In genomic region chr14:77151918-77152588, GRCh38 we compare ENCODE assay signal across 9 cellular contexts. TPM values are rescaled to one million over a fixed set of nuclear protein-coding genes. Genes with fewer than 3 reads are reported as not detected.
DNase-seq lines count a peak whose midpoint lies in the region; ATAC-seq, FAIRE-seq and TF ChIP-seq lines count a peak whose summit lies in the region.
"Had no signal": no experiment of that assay in that cellular context is flagged by ENCODE, and none has a peak within 500 bp of the region (broad histone marks: within the 10 kb centered on the region; RNA-seq: fewer than 3 reads in every experiment).

No MANE protein-coding gene starts in this region.

- H3K23ac ChIP-seq in trophoblast cell (ENCODE audit: low read length) = no peak overlapping the region

- WGBS in A549 (ENCODE audit: missing lambda C conversion rate) = 0% methylated on average over 2 of the region's 2 CpGs
- WGBS in trophoblast cell (ENCODE audit: extremely low coverage, insufficient coverage, insufficient read length) = no CpG with 5 or more reads among the region's 2 CpGs

- H4K12ac ChIP-seq in trophoblast cell (ENCODE audit: low read depth, low read length) = no peak overlapping the region

- no peaks in the 10 kb centered on the region for H3K4me1 ChIP-seq in A549
- no peaks in the 10 kb centered on the region for H3K4me1 ChIP-seq in trophoblast cell (ENCODE audit: control insufficient read depth in 1 of 2, insufficient read depth in 2 of 2, low read length in 2 of 2)
- no peaks in the 10 kb centered on the region for H3K4me1 ChIP-seq in uterus

- POLR2A ChIA-PET in A549 (lab: Yijun Ruan, JAX) = interaction anchor here (1.0 to 2.1 kb wide), 2 partner anchors 164 to 169 kb away, joined by 3 to 5 read pairs; partner anchors contain the start of genes GSTZ1 and POMT2

- no peak overlapping the region for H2BK5ac ChIP-seq in trophoblast cell (ENCODE audit: low read depth, low read length, poor library complexity)

- H3K18ac ChIP-seq in trophoblast cell (ENCODE audit: low read length) = no peak overlapping the region

- no peaks in the 10 kb centered on the region for H3K79me1 ChIP-seq in trophoblast cell (ENCODE audit: low read length)

- CTCF ChIA-PET in A549 (lab: Yijun Ruan, JAX) = interaction anchor here (0.6 to 7.6 kb wide), 65 partner anchors 9 to 1446 kb away, joined by 3 to 116 read pairs (median 4); partner anchors contain the start of genes GSTZ1, POMT2, TMEM63C and ZDHHC22

- H3K4ac ChIP-seq in trophoblast cell (ENCODE audit: low read depth, low read length) = no peak overlapping the region

- H3K9me3 ChIP-seq in A549 (no peaks in the 10 kb centered on the region), trophoblast cell (ENCODE audit: insufficient read depth, low read depth, low read length) (no peaks in the 10 kb centered on the region), uterus (no peaks in the 10 kb centered on the region)

- H4K8ac ChIP-seq in trophoblast cell (ENCODE audit: low read depth, low read length) = no peak overlapping the region

- DNase-seq in A549 (ENCODE audit: low read depth in 1 of 2, low spot score in 1 of 2) = peak; percentile 42 to 83
- peak; percentile 77 for DNase-seq in GM13977 (ENCODE audit: low spot score)
- peak; percentile 84 for DNase-seq in NCI-H69 (lab: John Stamatoyannopoulos, UW)
- peak; percentile 85 for DNase-seq in cerebellum (ENCODE audit: low spot score)
- peak in 1 of 2 donors; percentile 49 for DNase-seq in trophoblast cell
- DNase-seq in uterus = no peak

- intact Hi-C loops in uterus (cut with DNase I; ENCODE audit: low total_unique reads) = no loop called here

- peak; percentile 84 to 91; a peak in 5 of 6 replicates for ATAC-seq in A549
- ATAC-seq in HG02852 (IDR thresholded peaks at IDR 0.05; ENCODE audit: unreplicated experiment) = no peak
- no peak for ATAC-seq in HG03196 (IDR thresholded peaks at IDR 0.05; ENCODE audit: unreplicated experiment)

- in situ Hi-C loops in GM13977 (cut with MboI; ENCODE audit: low pct_unique_long_range_greater_than_20kb, low sequenced_read_pairs, unreplicated experiment) = no loop called here

- peak overlapping the region; percentile 27 for H3K9ac ChIP-seq in trophoblast cell (ENCODE audit: low read length)

- no peak for TF ChIP-seq EP300 in A549 (IDR thresholded peaks at IDR 0.05)

- no peak overlapping the region for H4K91ac ChIP-seq in trophoblast cell (ENCODE audit: low read depth, low read length)

- peak; percentile 74 to 75 for TF ChIP-seq RAD21 in A549 (conservative IDR thresholded peaks at IDR 0.05 in 1 of 2, IDR thresholded peaks at IDR 0.05 in 1 of 2)

- no peaks in the 10 kb centered on the region for H3K36me3 ChIP-seq in trophoblast cell (ENCODE audit: control insufficient read depth in 1 of 2, insufficient read depth in 2 of 2, low read length in 2 of 2)
- H3K36me3 ChIP-seq in uterus = no peaks in the 10 kb centered on the region

- H3K27ac ChIP-seq in A549 (no peak overlapping the region), trophoblast cell (ENCODE audit: low read depth, low read length) (no peak overlapping the region), uterus (no peak overlapping the region)

- H3K4me3 ChIP-seq in A549 (no peak overlapping the region), trophoblast cell (ENCODE audit: low read depth, low read length) (no peak overlapping the region), uterus (no peak overlapping the region)
- H3K4me3 ChIP-seq: lung had no signal

- no peaks in the 10 kb centered on the region for H3K79me2 ChIP-seq in trophoblast cell (ENCODE audit: control insufficient read depth, insufficient read depth, low read length, poor library complexity)

- no peak overlapping the region for H2AFZ ChIP-seq in trophoblast cell (ENCODE audit: insufficient read depth, low read length, poor library complexity)

- H2AK5ac ChIP-seq in trophoblast cell (ENCODE audit: low read length) = no peak overlapping the region

- no peak overlapping the region for H3K14ac ChIP-seq in trophoblast cell (ENCODE audit: low read length)

- H2BK12ac ChIP-seq in trophoblast cell (ENCODE audit: low read length) = no peak overlapping the region

- TF ChIP-seq CTCF in A549 (IDR thresholded peaks at IDR 0.05) = peak; percentile 68
- TF ChIP-seq CTCF in GM13977 (IDR thresholded peaks at IDR 0.05; ENCODE audit: extremely low read depth, insufficient read depth, missing control alignments) = peak; percentile 15
- TF ChIP-seq CTCF in uterus (IDR thresholded peaks at IDR 0.05) = no peak

- FAIRE-seq in A549 (lab: Jason Lieb, UNC) = no peak

- no peak for TF ChIP-seq POLR2A in A549 (IDR thresholded peaks at IDR 0.05; ENCODE audit: low read length)
- TF ChIP-seq POLR2A in uterus (IDR thresholded peaks at IDR 0.05) = no peak

- H3K4me2 ChIP-seq in A549 (no peak overlapping the region), trophoblast cell (ENCODE audit: low read length) (no peak overlapping the region)

- no peak overlapping the region for H2BK120ac ChIP-seq in trophoblast cell (ENCODE audit: insufficient read depth, low read length, poor library complexity)

- H3K27me3 ChIP-seq in trophoblast cell (ENCODE audit: insufficient read depth, low read length) (no peaks in the 10 kb centered on the region), uterus (no peaks in the 10 kb centered on the region)

TF ChIP-seq in A549, 52 proteins besides CTCF, POLR2A, EP300 and RAD21:
- TF ChIP-seq SMC3 (IDR thresholded peaks at IDR 0.05) (peak; percentile 47; the same call in 1 of the 3 replicates), NFE2L2 (conservative IDR thresholded peaks at IDR 0.05; ENCODE audit: low read length) (no peak)

RNA-seq across cellular contexts. Expression of gene ZDHHC22, which starts 10.5 kb away (rescaled TPM):
- polyA plus RNA-seq in A549 (2011; rRNA removed) = 0.04 and 0.11 TPM in 2 replicates
- 0.08 and 0.10 TPM in 2 replicates for polyA plus RNA-seq in A549 (2012; cell fraction: cytosol; rRNA removed)
- polyA plus RNA-seq in A549 (2012; cell fraction: nucleus; rRNA removed) = 0.10 and 0.12 TPM in 2 replicates
- 0.16 to 0.28 TPM (median 0.23 TPM) in 3 replicates for polyA plus RNA-seq in A549 (2017; fragmentation: RNase III; extraction: RNeasy Plus Mini Kit Qiagen cat#74134 plus additional on column Dnase treatment)
- polyA minus RNA-seq in A549 (2011; rRNA and poly(A)+ RNA removed) = 0.08 TPM in 1 of 2 replicates, not detected in the other
- 9.8 TPM for total RNA-seq in cerebellum
- 0.26 and 0.28 TPM in 2 replicates for polyA plus RNA-seq in trophoblast cell (2013)
- total RNA-seq in uterus = not detected
- total RNA-seq: lung had no signal

RNA-seq across cellular contexts. Expression of gene TMEM63C, which starts 29.5 kb away (rescaled TPM):
- 0.57 and 0.86 TPM in 2 replicates for polyA plus RNA-seq in A549 (2011; rRNA removed)
- polyA plus RNA-seq in A549 (2012; cell fraction: cytosol; rRNA removed) = 0.26 and 0.40 TPM in 2 replicates
- 0.72 and 0.82 TPM in 2 replicates for polyA plus RNA-seq in A549 (2012; cell fraction: nucleus; rRNA removed)
- 0.43 to 0.91 TPM (median 0.73 TPM) in 3 replicates for polyA plus RNA-seq in A549 (2017; fragmentation: RNase III; extraction: RNeasy Plus Mini Kit Qiagen cat#74134 plus additional on column Dnase treatment)
- polyA minus RNA-seq in A549 (2011; rRNA and poly(A)+ RNA removed) = 1.2 and 2.1 TPM in 2 replicates
- total RNA-seq in cerebellum = 16.9 TPM
- polyA plus RNA-seq in trophoblast cell (2013) = 0.43 and 0.57 TPM in 2 replicates
- total RNA-seq in uterus = 1 to 10 TPM in 1 of 4 donors, under 1 TPM in 1, not detected in 2; 0.98 to 1.9 TPM

RNA-seq across cellular contexts. Expression of gene CIPC, which starts 54.0 kb away (rescaled TPM):
- polyA plus RNA-seq in A549 (2011; rRNA removed) (13.9 and 15.2 TPM in 2 replicates), A549 (2017; fragmentation: RNase III; extraction: RNeasy Plus Mini Kit Qiagen cat#74134 plus additional on column Dnase treatment) (8.9 to 9.6 TPM (median 8.9 TPM) in 3 replicates)
- polyA plus RNA-seq in A549 (2012; cell fraction: cytosol; rRNA removed) = 5.2 and 7.2 TPM in 2 replicates
- 3.9 and 5.1 TPM in 2 replicates for polyA plus RNA-seq in A549 (2012; cell fraction: nucleus; rRNA removed)
- polyA minus RNA-seq in A549 (2011; rRNA and poly(A)+ RNA removed) = 12.4 and 15.7 TPM in 2 replicates
- total RNA-seq in cerebellum (40.9 TPM), uterus (10 to 100 TPM in 3 of 4 donors, 1 to 10 TPM in 1; 8.2 to 71.8 (median 28.1) TPM)
- 14.3 and 14.4 TPM in 2 replicates for polyA plus RNA-seq in trophoblast cell (2013)

Comparison
In these comparisons a context has a peak if more than half of its experiments do, and no peak if none do; other contexts are left out.
1. ATAC-seq: peak in A549 (2 of 2); none in HG02852 (single experiment) and HG03196 (single experiment).
2. DNase-seq: peak in A549 (2 of 2), GM13977 (single experiment), NCI-H69 (single experiment) and cerebellum (single experiment); none in uterus (0 of 2).
3. CTCF ChIP-seq: peak in A549 (single experiment) and GM13977 (single experiment); none in uterus (0 of 4).
4. RNA of gene ZDHHC22, which starts 10.5 kb away (total RNA-seq): 9.8 TPM in cerebellum (single experiment); not detected in uterus; every median in the first group is over 10 times any median in the second.